In genomic region chr6:18477301-18477941, GRCh38 we compare ENCODE assay signal across 1 cellular context.
TF ChIP-seq lines count a peak whose summit lies in the region.

No MANE protein-coding gene starts in this region.

TF ChIP-seq in GM23338, 12 proteins besides CTCF, POLR2A, EP300 and RAD21:
- TF ChIP-seq ZNF462 (CRISPR knock-in tag; IDR thresholded peaks at IDR 0.05), result no peak
- TF ChIP-seq NANOG (IDR thresholded peaks at IDR 0.05; ENCODE audit: borderline replicate concordance), result no peak
- TF ChIP-seq ZNF114 (CRISPR knock-in tag; IDR thresholded peaks at IDR 0.05), result no peak
- TF ChIP-seq REST (IDR thresholded peaks at IDR 0.05; ENCODE audit: unreplicated experiment), result no peak
- no peak for TF ChIP-seq JUNB (IDR thresholded peaks at IDR 0.05; ENCODE audit: unreplicated experiment)
- no peak for TF ChIP-seq ZNF331 (CRISPR knock-in tag; IDR thresholded peaks at IDR 0.05; ENCODE audit: low read depth)
- TF ChIP-seq STAT1 (IDR thresholded peaks at IDR 0.05; ENCODE audit: unreplicated experiment), result no peak
- no peak for TF ChIP-seq EZH2phosphoT487 (IDR thresholded peaks at IDR 0.05; ENCODE audit: unreplicated experiment)
- no peak for TF ChIP-seq CREB1 (CRISPR knock-in tag; IDR thresholded peaks at IDR 0.05; ENCODE audit: low read depth)
- TF ChIP-seq, protein P1, sequence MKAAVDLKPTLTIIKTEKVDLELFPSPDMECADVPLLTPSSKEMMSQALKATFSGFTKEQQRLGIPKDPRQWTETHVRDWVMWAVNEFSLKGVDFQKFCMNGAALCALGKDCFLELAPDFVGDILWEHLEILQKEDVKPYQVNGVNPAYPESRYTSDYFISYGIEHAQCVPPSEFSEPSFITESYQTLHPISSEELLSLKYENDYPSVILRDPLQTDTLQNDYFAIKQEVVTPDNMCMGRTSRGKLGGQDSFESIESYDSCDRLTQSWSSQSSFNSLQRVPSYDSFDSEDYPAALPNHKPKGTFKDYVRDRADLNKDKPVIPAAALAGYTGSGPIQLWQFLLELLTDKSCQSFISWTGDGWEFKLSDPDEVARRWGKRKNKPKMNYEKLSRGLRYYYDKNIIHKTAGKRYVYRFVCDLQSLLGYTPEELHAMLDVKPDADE (IDR thresholded peaks at IDR 0.05), result no peak
- TF ChIP-seq POLR2AphosphoS5 (IDR thresholded peaks at IDR 0.05; ENCODE audit: low read depth), result no peak
